In the genomic region with DNA sequence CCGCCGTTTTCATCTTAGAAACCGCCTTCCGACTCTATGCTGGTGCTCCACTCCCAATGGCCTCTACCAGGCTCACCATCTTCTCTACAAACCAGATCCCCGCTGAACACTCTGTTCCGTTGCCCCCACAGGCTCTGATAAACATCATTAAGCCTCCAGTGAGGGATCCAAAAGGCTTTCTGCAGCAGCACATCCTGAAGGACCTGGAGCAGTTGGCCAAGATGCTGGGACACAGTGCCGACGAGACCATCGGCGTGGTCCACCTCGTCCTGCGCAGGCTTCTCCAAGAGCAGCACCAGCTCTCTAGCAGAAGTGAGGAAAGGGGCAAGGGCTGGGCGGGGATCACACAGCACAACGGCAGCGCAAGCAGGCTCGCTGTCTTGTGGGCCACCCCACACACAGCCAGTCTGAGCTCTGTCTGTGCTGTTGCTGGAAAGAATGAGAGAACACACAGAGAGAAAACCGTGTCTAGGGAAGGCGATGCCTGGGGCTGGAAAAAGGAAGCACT, we compare ENCODE assay signal across 14 cellular contexts.
"Had no signal": no experiment of that assay in that cellular context is flagged by ENCODE, and none has a peak within 500 bp of the region (broad histone marks: within the 10 kb centered on the region; RNA-seq: fewer than 3 reads in every experiment).

No MANE protein-coding gene starts in this region.

- H3K27ac Mint-ChIP-seq: activated CD4-positive, alpha-beta T cell treated with anti-CD3 and anti-CD28 coated beads, Interleukin-2, amount 10 ng/mL, durations not matched to agents 7 days and 5 days; activated CD8-positive, alpha-beta memory T cell treated with anti-CD3 and anti-CD28 coated beads, Interleukin-2, amount 10 ng/mL, durations not matched to agents 7 days and 5 days; stimulated activated memory B cell treated with anti-CD40 and anti-IgM and Interleukin-4, amounts not matched to agents 10 μg/mL and 1 μg/mL and 100 μg/mL, for 72 hours; T-cell had no signal

- H3K4me1 ChIP-seq: ascending aorta, colonic mucosa, heart left ventricle, right atrium auricular region had no signal

- DNase-seq: activated CD4-positive, alpha-beta T cell treated with anti-CD3 and anti-CD28 coated beads, Interleukin-2, amount 10 ng/mL, durations not matched to agents 7 days and 5 days; activated CD8-positive, alpha-beta memory T cell treated with anti-CD3 and anti-CD28 coated beads, Interleukin-2, amount 10 ng/mL, durations not matched to agents 7 days and 5 days; colonic mucosa; foreskin melanocyte; heart left ventricle; left ventricle myocardium inferior; T-cell; trophoblast cell had no signal

- H3K27me3 Mint-ChIP-seq: activated CD4-positive, alpha-beta T cell treated with anti-CD3 and anti-CD28 coated beads, Interleukin-2, amount 10 ng/mL, durations not matched to agents 7 days and 5 days; activated CD8-positive, alpha-beta memory T cell treated with anti-CD3 and anti-CD28 coated beads, Interleukin-2, amount 10 ng/mL, durations not matched to agents 7 days and 5 days; stimulated activated memory B cell treated with anti-CD40 and anti-IgM and Interleukin-4, amounts not matched to agents 10 μg/mL and 1 μg/mL and 100 μg/mL, for 72 hours; T-cell had no signal

- H3K4me1 Mint-ChIP-seq: stimulated activated memory B cell treated with anti-CD40 and anti-IgM and Interleukin-4, amounts not matched to agents 10 μg/mL and 1 μg/mL and 100 μg/mL, for 72 hours had no signal

- H3K9me3 ChIP-seq: ascending aorta, colonic mucosa, heart left ventricle, left ventricle myocardium inferior, right atrium auricular region had no signal

- H3K27ac ChIP-seq: ascending aorta, cardiac muscle cell, colonic mucosa, heart left ventricle, left ventricle myocardium inferior, right atrium auricular region, SK-N-MC had no signal

- H3K9me3 Mint-ChIP-seq: activated CD4-positive, alpha-beta T cell treated with anti-CD3 and anti-CD28 coated beads, Interleukin-2, amount 10 ng/mL, durations not matched to agents 7 days and 5 days; stimulated activated memory B cell treated with anti-CD40 and anti-IgM and Interleukin-4, amounts not matched to agents 10 μg/mL and 1 μg/mL and 100 μg/mL, for 72 hours; T-cell had no signal

- ATAC-seq: activated CD8-positive, alpha-beta memory T cell treated with anti-CD3 and anti-CD28 coated beads, Interleukin-2, amount 10 ng/mL, durations not matched to agents 7 days and 5 days; heart left ventricle; Right ventricle myocardium inferior; stimulated activated memory B cell treated with anti-CD40 and anti-IgM and Interleukin-4, amounts not matched to agents 10 μg/mL and 1 μg/mL and 100 μg/mL, for 72 hours; T-cell had no signal

- H3K27me3 ChIP-seq: ascending aorta, cardiac muscle cell, colonic mucosa, heart left ventricle, right atrium auricular region had no signal

- H3K4me3 Mint-ChIP-seq: activated CD4-positive, alpha-beta T cell treated with anti-CD3 and anti-CD28 coated beads, Interleukin-2, amount 10 ng/mL, durations not matched to agents 7 days and 5 days; activated CD8-positive, alpha-beta memory T cell treated with anti-CD3 and anti-CD28 coated beads, Interleukin-2, amount 10 ng/mL, durations not matched to agents 7 days and 5 days; stimulated activated memory B cell treated with anti-CD40 and anti-IgM and Interleukin-4, amounts not matched to agents 10 μg/mL and 1 μg/mL and 100 μg/mL, for 72 hours; T-cell had no signal

- H3K4me3 ChIP-seq: ascending aorta, cardiac muscle cell, colonic mucosa, heart left ventricle, left ventricle myocardium inferior, right atrium auricular region, SK-N-MC had no signal
